In genomic region chr15:41568350-41569017, GRCh38 we compare ENCODE assay signal across 11 cellular contexts. TPM values are rescaled to one million over a fixed set of nuclear protein-coding genes. Genes with fewer than 3 reads are reported as not detected.
DNase-seq lines count a peak whose midpoint lies in the region; ATAC-seq and TF ChIP-seq lines count a peak whose summit lies in the region.
"Had no signal": no experiment of that assay in that cellular context is flagged by ENCODE, and none has a peak within 500 bp of the region (broad histone marks: within the 10 kb centered on the region; RNA-seq: fewer than 3 reads in every experiment).

No MANE protein-coding gene starts in this region.

- H3K4ac ChIP-seq in neuronal stem cell (ENCODE audit: low read length) = peak overlapping the region; percentile 47

- ATAC-seq in SK-N-SH treated with all-trans-retinoic acid at 6 μM for 48 hours = no peak

- peak overlapping the region; percentile 100 for H4K91ac ChIP-seq in neuronal stem cell (ENCODE audit: low read depth, low read length, poor library complexity)

- H3K27ac ChIP-seq in left ventricle myocardium inferior (replicated peaks) = peak overlapping the region; percentile 33
- H3K27ac ChIP-seq in neuronal stem cell (replicated peaks; ENCODE audit: low read length) = peak overlapping the region; percentile 96
- H3K27ac ChIP-seq in osteoblast (ENCODE audit: low read depth, low read length) = no peak overlapping the region
- H3K27ac ChIP-seq: C4-2B had no signal

- no peaks in the 10 kb centered on the region for H4K20me1 ChIP-seq in osteoblast (ENCODE audit: insufficient read depth, low read length)

- H3K4me2 ChIP-seq in neuronal stem cell (ENCODE audit: insufficient read depth, low read length, poor library complexity, severe bottlenecking) (peak overlapping the region; percentile 34), osteoblast (ENCODE audit: insufficient read depth, low read length) (no peak overlapping the region)

- peak in 1 of 2 experiments; percentile 19 for TF ChIP-seq CTCF in Caco-2 (IDR thresholded peaks at IDR 0.05; ENCODE audit: insufficient read depth in 1 of 2, low read depth in 1 of 2, low read length in 1 of 2, severe bottlenecking in 1 of 2, unreplicated experiment in 1 of 2)
- TF ChIP-seq CTCF in left ventricle myocardium inferior (IDR thresholded peaks at IDR 0.05; ENCODE audit: borderline replicate concordance) = no peak
- no peak for TF ChIP-seq CTCF in osteoblast (IDR thresholded peaks at IDR 0.05; ENCODE audit: extremely low read depth, low read depth, low read length)

- H2BK12ac ChIP-seq in neuronal stem cell (ENCODE audit: low read length) = peak overlapping the region; percentile 8

- H3K36me3 Mint-ChIP-seq in Caco-2 (ENCODE audit: insufficient read depth, unreplicated experiment) = peaks cover 40% of the 10 kb centered on the region

- H3K4me1 ChIP-seq in Caco-2 (peaks cover 53% of the 10 kb centered on the region), left ventricle myocardium inferior (peaks cover 12% of the 10 kb centered on the region), neuronal stem cell (ENCODE audit: control insufficient read depth in 2 of 2, insufficient read depth in 1 of 2, low read depth in 1 of 2, low read length in 2 of 2) (peaks cover 36 to 46% of the 10 kb centered on the region in 2 donors), osteoblast (ENCODE audit: insufficient read depth, low read length) (peaks cover 4% of the 10 kb centered on the region)

- H3K4me3 Mint-ChIP-seq in Caco-2 (ENCODE audit: unreplicated experiment) = peak overlapping the region; percentile 67

- H2AK5ac ChIP-seq in neuronal stem cell (ENCODE audit: low read depth, low read length) = peak overlapping the region; percentile 97

- H4K8ac ChIP-seq in neuronal stem cell (ENCODE audit: low read depth, low read length) = no peak overlapping the region

- no peaks in the 10 kb centered on the region for H3K9me3 ChIP-seq in Caco-2
- no peaks in the 10 kb centered on the region for H3K9me3 ChIP-seq in left ventricle myocardium inferior (replicated peaks)
- no peaks in the 10 kb centered on the region for H3K9me3 ChIP-seq in neuronal stem cell (replicated peaks in 1 of 2; ENCODE audit: control insufficient read depth in 2 of 2, insufficient read depth in 1 of 2, low read depth in 1 of 2, low read length in 2 of 2)
- H3K9me3 ChIP-seq in osteoblast (ENCODE audit: low read depth, low read length) = no peaks in the 10 kb centered on the region

- peak overlapping the region; percentile 98 for H3K18ac ChIP-seq in neuronal stem cell (ENCODE audit: low read length)

- DNase-seq in Caco-2 = peak; percentile 94 to 97
- peak; percentile 97 for DNase-seq in SK-MEL-5 (ENCODE audit: low read depth, low spot score)
- DNase-seq in left ventricle myocardium inferior = no peak
- DNase-seq in neuronal stem cell (ENCODE audit: low spot score) = peak; percentile 86
- DNase-seq in effector CD4-positive, alpha-beta T cell = no peak
- no peak for DNase-seq in osteoblast (ENCODE audit: insufficient read length, low spot score, missing footprints)
- no peak for DNase-seq in NCI-H1105 treated with DMSO at 0.1 percent for 48 hours (lab: John Stamatoyannopoulos, UW)
- DNase-seq: activated CD4-positive, alpha-beta T cell treated with anti-CD3 and anti-CD28 coated beads for 4 hours had no signal

- no peak overlapping the region for H3K14ac ChIP-seq in neuronal stem cell (ENCODE audit: low read length)

- H3K27ac Mint-ChIP-seq in Caco-2 (ENCODE audit: unreplicated experiment) = peak overlapping the region; percentile 89

- H2AFZ ChIP-seq in neuronal stem cell (ENCODE audit: low read length) (peak overlapping the region; percentile 67), osteoblast (ENCODE audit: low read length) (no peak overlapping the region)

- peaks cover 8% of the 10 kb centered on the region for H3K36me3 ChIP-seq in Caco-2 (ENCODE audit: control insufficient read depth, insufficient read depth, low read length)
- H3K36me3 ChIP-seq in left ventricle myocardium inferior = peaks cover 17% of the 10 kb centered on the region
- H3K36me3 ChIP-seq in neuronal stem cell (replicated peaks in 1 of 2; ENCODE audit: control insufficient read depth in 2 of 2, insufficient read depth in 2 of 2, low read length in 2 of 2) = peaks cover 46 to 76% of the 10 kb centered on the region in 2 donors
- H3K36me3 ChIP-seq in osteoblast (ENCODE audit: insufficient read depth, low read length) = no peaks in the 10 kb centered on the region

- H2BK5ac ChIP-seq in neuronal stem cell (ENCODE audit: low read length) = peak overlapping the region; percentile 96

- POLR2A ChIA-PET in Caco-2 (lab: Charles Lee) = interaction anchor here (0.6 to 1.7 kb wide), 8 partner anchors 10 to 236 kb away, joined by 3 to 17 read pairs (median 6); partner anchors contain the start of genes OIP5 and RPAP1

- H2BK120ac ChIP-seq in neuronal stem cell (ENCODE audit: low read depth, low read length) = peak overlapping the region; percentile 89

- peaks cover 3% of the 10 kb centered on the region for H3K79me1 ChIP-seq in neuronal stem cell (ENCODE audit: low read depth, low read length)

- peak overlapping the region; percentile 4 for H3K23ac ChIP-seq in neuronal stem cell (ENCODE audit: low read depth, low read length, poor library complexity)

- no CpG with 5 or more reads among the region's 8 CpGs for WGBS in neuronal stem cell (ENCODE audit: extremely low coverage in 2 of 2, insufficient read length in 2 of 2, insufficient replicate concordance in 1 of 2), 2 donors

- H3K4me1 Mint-ChIP-seq in Caco-2 (ENCODE audit: low read depth, unreplicated experiment) = peaks cover 40% of the 10 kb centered on the region

- H3K79me2 ChIP-seq in osteoblast (ENCODE audit: insufficient read depth, low read length) = no peaks in the 10 kb centered on the region

- no TSS peak for BruUV-seq in Caco-2 (replicated peaks; lab: Mats Ljungman, UMichigan)

- no peaks in the 10 kb centered on the region for H3K27me3 Mint-ChIP-seq in Caco-2 (ENCODE audit: insufficient read depth, unreplicated experiment)

- peak overlapping the region; percentile 82 for H3K9ac ChIP-seq in neuronal stem cell (ENCODE audit: low read depth, low read length, poor library complexity)

- H3K4me3 ChIP-seq in Caco-2 (ENCODE audit: low read depth, low read length) = no peak overlapping the region
- H3K4me3 ChIP-seq in left ventricle myocardium inferior = no peak overlapping the region
- H3K4me3 ChIP-seq in neuronal stem cell (ENCODE audit: low read length in 2 of 2) = no peak overlapping the region
- no peak overlapping the region for H3K4me3 ChIP-seq in osteoblast (ENCODE audit: insufficient read depth, low read length)

- intact Hi-C loops in Caco-2 (cut with micrococcal nuclease; ENCODE audit: unreplicated experiment) (loop anchor here (1.0 to 5.0 kb wide), 3 partner anchors 9 to 94 kb away; partner anchors contain the start of genes MGA and TYRO3), left ventricle myocardium inferior (cut with micrococcal nuclease) (no loop called here)

- H3K27me3 ChIP-seq in Caco-2 (replicated peaks; ENCODE audit: control insufficient read depth, insufficient read depth, low read length) (no peaks in the 10 kb centered on the region), left ventricle myocardium inferior (ENCODE audit: low read depth) (no peaks in the 10 kb centered on the region), neuronal stem cell (ENCODE audit: control insufficient read depth in 3 of 3, insufficient read depth in 3 of 3, low read depth in 1 of 3, low read length in 3 of 3) (no peaks in the 10 kb centered on the region), osteoblast (ENCODE audit: insufficient read depth, low read length) (no peaks in the 10 kb centered on the region)

- CTCF ChIA-PET in Caco-2 (lab: Charles Lee) = interaction anchor here (0.7 to 2.3 kb wide), 9 partner anchors 11 to 92 kb away, joined by 4 to 10 read pairs (median 5); partner anchors contain the start of genes ITPKA, MGA and RPAP1

- H3K9me3 Mint-ChIP-seq in Caco-2 (ENCODE audit: unreplicated experiment) = no peaks in the 10 kb centered on the region

- in situ Hi-C loops in SK-MEL-5 (cut with HindIII; ENCODE audit: low pct_unique_long_range_greater_than_20kb, low sequenced_read_pairs) = no loop called here

- H2BK15ac ChIP-seq in neuronal stem cell (ENCODE audit: low read length) = no peak overlapping the region

TF ChIP-seq in SK-N-SH treated with all-trans-retinoic acid at 6 μM for 48 hours, 23 proteins besides CTCF, POLR2A, EP300 and RAD21:
- TF ChIP-seq TCF4 (CRISPR knock-in tag; IDR thresholded peaks at IDR 0.05; ENCODE audit: borderline replicate concordance) = no peak
- TF ChIP-seq PPARA (CRISPR knock-in tag; IDR thresholded peaks at IDR 0.05; ENCODE audit: borderline replicate concordance) = no peak
- no peak for TF ChIP-seq ZNF70 (CRISPR knock-in tag; IDR thresholded peaks at IDR 0.05)
- no peak for TF ChIP-seq GLIS3 (CRISPR knock-in tag; IDR thresholded peaks at IDR 0.05)

RNA-seq across cellular contexts. Expression of gene TYRO3, which starts 9.5 kb away (rescaled TPM):
- 118 and 120 TPM in 2 replicates for total RNA-seq in Caco-2 (2022)
- total RNA-seq in SK-MEL-5 (2014; rRNA removed; shearing (Covaris generic)) = 79.0 and 81.2 TPM in 2 replicates
- 63.8 and 95.7 TPM in 2 replicates for polyA plus RNA-seq in SK-MEL-5 (2015; cell fraction: cytosol; rRNA removed)
- polyA plus RNA-seq in SK-MEL-5 (2015; cell fraction: nucleus; rRNA removed) = 61.7 and 90.2 TPM in 2 replicates
- total RNA-seq in left ventricle myocardium inferior = 3.3 TPM
- 121 TPM for polyA plus RNA-seq in neuronal stem cell (2013, experiment 1 of 2)
- polyA plus RNA-seq in neuronal stem cell (2013, experiment 2 of 2) = 118 TPM
- total RNA-seq in osteoblast = 6.2 and 6.8 TPM in 2 replicates

RNA-seq across cellular contexts. Expression of gene RPAP1, which starts 24.4 kb away (rescaled TPM):
- total RNA-seq in Caco-2 (2022) (55.3 and 67.1 TPM in 2 replicates), left ventricle myocardium inferior (25.6 TPM), osteoblast (11.9 and 13.8 TPM in 2 replicates)
- 15.2 and 21.1 TPM in 2 replicates for total RNA-seq in SK-MEL-5 (2014; rRNA removed; shearing (Covaris generic))
- polyA plus RNA-seq in SK-MEL-5 (2015; cell fraction: cytosol; rRNA removed) = 37.4 and 41.4 TPM in 2 replicates
- 40.7 and 43.5 TPM in 2 replicates for polyA plus RNA-seq in SK-MEL-5 (2015; cell fraction: nucleus; rRNA removed)
- 21.6 TPM for polyA plus RNA-seq in neuronal stem cell (2013, experiment 1 of 2)
- 20.4 TPM for polyA plus RNA-seq in neuronal stem cell (2013, experiment 2 of 2)

RNA-seq across cellular contexts. Expression of gene LTK, which starts 54.9 kb away (rescaled TPM):
- total RNA-seq in Caco-2 (2022) = 8.5 and 10.9 TPM in 2 replicates
- total RNA-seq in SK-MEL-5 (2014; rRNA removed; shearing (Covaris generic)) = 0.08 TPM in 1 of 2 replicates, not detected in the other
- 0.07 TPM in 1 of 2 replicates, not detected in the other for polyA plus RNA-seq in SK-MEL-5 (2015; cell fraction: cytosol; rRNA removed)
- polyA plus RNA-seq in SK-MEL-5 (2015; cell fraction: nucleus; rRNA removed) = 0.68 and 1.3 TPM in 2 replicates
- 1.2 TPM for total RNA-seq in left ventricle myocardium inferior
- 0.03 TPM for polyA plus RNA-seq in neuronal stem cell (2013, experiment 1 of 2)
- 0.06 TPM for polyA plus RNA-seq in neuronal stem cell (2013, experiment 2 of 2)
- not detected in 2 replicates for total RNA-seq in osteoblast
- total RNA-seq: frontal cortex had no signal

Comparison
In these comparisons a context has a peak if more than half of its experiments do, and no peak if none do; other contexts are left out.
1. DNase-seq: peak in Caco-2 (2 of 2), SK-MEL-5 (single experiment) and neuronal stem cell (single experiment); none in left ventricle myocardium inferior (single experiment), effector CD4-positive, alpha-beta T cell (single experiment), osteoblast (single experiment) and NCI-H1105 treated with DMSO at 0.1 percent for 48 hours (single experiment).
2. RNA of gene TYRO3, which starts 9.5 kb away (total RNA-seq): 118 to 120 TPM in Caco-2 and 79.0 to 81.2 TPM in SK-MEL-5; 6.2 to 6.8 TPM in osteoblast and 3.3 TPM in left ventricle myocardium inferior (single experiment); every median in the first group is over 10 times any median in the second.